21 cellular contexts compared by ENCODE assay signal in the genomic region with DNA sequence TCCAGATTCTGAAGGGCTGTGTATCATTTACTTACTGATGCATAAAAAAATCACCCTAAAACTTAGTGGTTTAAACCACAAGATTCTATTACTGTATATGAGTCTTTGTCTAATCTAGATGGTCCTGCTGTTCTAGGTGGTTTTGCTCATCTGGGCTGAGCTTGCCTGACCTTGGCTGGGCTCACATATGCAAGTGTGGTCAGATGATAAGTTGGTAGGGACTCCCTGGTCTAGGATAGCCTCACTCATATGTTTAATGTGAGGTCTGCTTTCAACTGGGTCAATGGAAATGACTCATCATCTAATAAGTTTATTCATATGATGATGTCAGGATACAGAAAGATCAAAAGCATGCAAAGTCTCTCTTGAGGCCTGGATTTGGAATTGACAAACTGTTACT.
"Had no signal": no experiment of that assay in that cellular context is flagged by ENCODE, and none has a peak within 500 bp of the region (broad histone marks: within the 10 kb centered on the region; RNA-seq: fewer than 3 reads in every experiment).

No MANE protein-coding gene starts in this region.

- ATAC-seq: activated CD4-positive, alpha-beta T cell treated with anti-CD3 and anti-CD28 coated beads for 36 hours; sciatic nerve; stimulated activated effector memory CD8-positive, alpha-beta T cell treated with anti-CD3 and anti-CD28 coated beads, Interleukin-12 subunit alpha, Interleukin-12 subunit beta, amount 100 ng/mL, for 72 hours; stimulated activated naive CD8-positive, alpha-beta T cell treated with anti-CD3 and anti-CD28 coated beads, Interleukin-15, amount 100 ng/mL, for 72 hours had no signal

- H3K9me3 Mint-ChIP-seq: nephron progenitor cell had no signal

- H3K4me3 ChIP-seq: breast epithelium, esophagus muscularis mucosa, tibial nerve had no signal

- H3K4me3 Mint-ChIP-seq: activated B cell treated with CpG ODN at 0.5 μM for 24 hours; activated CD4-positive, alpha-beta T cell treated with anti-CD3 and anti-CD28 coated beads for 36 hours; activated naive CD8-positive, alpha-beta T cell treated with anti-CD3 and anti-CD28 coated beads for 36 hours; central memory CD8-positive, alpha-beta T cell; memory B cell; nephron progenitor cell; stimulated activated effector memory CD8-positive, alpha-beta T cell treated with anti-CD3 and anti-CD28 coated beads, Interleukin-12 subunit alpha, Interleukin-12 subunit beta, amount 100 ng/mL, for 72 hours; stimulated activated naive CD8-positive, alpha-beta T cell treated with anti-CD3 and anti-CD28 coated beads, Interleukin-15, amount 100 ng/mL, for 72 hours had no signal

- H3K27me3 ChIP-seq: breast epithelium, esophagus muscularis mucosa, tibial nerve had no signal

- H3K27ac ChIP-seq: breast epithelium, esophagus muscularis mucosa, tibial nerve had no signal

- H3K36me3 ChIP-seq: breast epithelium, esophagus muscularis mucosa, tibial nerve had no signal

- DNase-seq: activated B cell treated with CpG ODN at 0.5 μM for 24 hours; activated CD4-positive, alpha-beta T cell treated with anti-CD3 and anti-CD28 coated beads for 36 hours; activated CD4-positive, alpha-beta T cell treated with anti-CD3 and anti-CD28 coated beads, Interleukin-2, amount 50 U/mL, for 4 hours; activated CD8-positive, alpha-beta memory T cell treated with anti-CD3 and anti-CD28 coated beads, Interleukin-2, amount 50 U/mL, for 48 hours; activated naive CD4-positive, alpha-beta T cell treated with Interleukin-2 at 50 U/mL for 16 hours; activated naive CD8-positive, alpha-beta T cell treated with anti-CD3 and anti-CD28 coated beads for 36 hours; activated T-cell treated with anti-CD3 and anti-CD28 coated beads, Interleukin-2, amount 50 U/mL, for 48 hours; effector memory CD4-positive, alpha-beta T cell; hippocampal formation; nephron progenitor cell; occipital lobe; small intestine; stimulated activated CD4-positive, alpha-beta T cell treated with anti-CD3 and anti-CD28 coated beads, Interleukin-2, amount 100 ng/mL, for 24 hours; stimulated activated naive CD8-positive, alpha-beta T cell treated with anti-CD3 and anti-CD28 coated beads, Interleukin-15, amount 100 ng/mL, for 72 hours had no signal

- H3K27me3 Mint-ChIP-seq: activated B cell treated with CpG ODN at 0.5 μM for 24 hours; activated CD4-positive, alpha-beta T cell treated with anti-CD3 and anti-CD28 coated beads for 36 hours; activated naive CD8-positive, alpha-beta T cell treated with anti-CD3 and anti-CD28 coated beads for 36 hours; central memory CD8-positive, alpha-beta T cell; memory B cell; stimulated activated naive CD8-positive, alpha-beta T cell treated with anti-CD3 and anti-CD28 coated beads, Interleukin-15, amount 100 ng/mL, for 72 hours had no signal

- H3K27ac Mint-ChIP-seq: activated B cell treated with CpG ODN at 0.5 μM for 24 hours; activated CD4-positive, alpha-beta T cell treated with anti-CD3 and anti-CD28 coated beads for 36 hours; activated naive CD8-positive, alpha-beta T cell treated with anti-CD3 and anti-CD28 coated beads for 36 hours; memory B cell; nephron progenitor cell; stimulated activated effector memory CD8-positive, alpha-beta T cell treated with anti-CD3 and anti-CD28 coated beads, Interleukin-12 subunit alpha, Interleukin-12 subunit beta, amount 100 ng/mL, for 72 hours; stimulated activated naive CD8-positive, alpha-beta T cell treated with anti-CD3 and anti-CD28 coated beads, Interleukin-15, amount 100 ng/mL, for 72 hours had no signal

- H3K36me3 Mint-ChIP-seq: activated naive CD8-positive, alpha-beta T cell treated with anti-CD3 and anti-CD28 coated beads for 36 hours; memory B cell; stimulated activated effector memory CD8-positive, alpha-beta T cell treated with anti-CD3 and anti-CD28 coated beads, Interleukin-12 subunit alpha, Interleukin-12 subunit beta, amount 100 ng/mL, for 72 hours had no signal

- H3K4me1 Mint-ChIP-seq: activated B cell treated with CpG ODN at 0.5 μM for 24 hours; activated CD4-positive, alpha-beta T cell treated with anti-CD3 and anti-CD28 coated beads for 36 hours; activated naive CD8-positive, alpha-beta T cell treated with anti-CD3 and anti-CD28 coated beads for 36 hours; central memory CD8-positive, alpha-beta T cell; memory B cell; nephron progenitor cell; stimulated activated effector memory CD8-positive, alpha-beta T cell treated with anti-CD3 and anti-CD28 coated beads, Interleukin-12 subunit alpha, Interleukin-12 subunit beta, amount 100 ng/mL, for 72 hours; stimulated activated naive CD8-positive, alpha-beta T cell treated with anti-CD3 and anti-CD28 coated beads, Interleukin-15, amount 100 ng/mL, for 72 hours had no signal

- H3K4me1 ChIP-seq: breast epithelium, esophagus muscularis mucosa, tibial nerve had no signal
